In genomic region chr6:125742433-125743120, GRCh38 we compare ENCODE assay signal across 3 cellular contexts.
TF ChIP-seq lines count a peak whose summit lies in the region.

No MANE protein-coding gene starts in this region.

TF ChIP-seq in A549, 52 proteins besides CTCF, POLR2A, EP300 and RAD21:
- TF ChIP-seq FOSB (CRISPR knock-in tag; IDR thresholded peaks at IDR 0.05) (no peak), HMGXB4 (CRISPR knock-in tag; IDR thresholded peaks at IDR 0.05; ENCODE audit: borderline replicate concordance) (no peak), MYC (IDR thresholded peaks at IDR 0.05; ENCODE audit: borderline replicate concordance, low read length) (no peak), EHF (CRISPR knock-in tag; IDR thresholded peaks at IDR 0.05) (no peak), BCL3 (IDR thresholded peaks at IDR 0.05) (no peak), CEBPB (IDR thresholded peaks at IDR 0.05) (no peak), GATA3 (IDR thresholded peaks at IDR 0.05; ENCODE audit: borderline replicate concordance) (peak; percentile 46; the same call in 1 of the 2 replicates), REST (IDR thresholded peaks at IDR 0.05) (no peak)

TF ChIP-seq in HEK293, 187 proteins besides CTCF, POLR2A, EP300 and RAD21:
- no peak for TF ChIP-seq ZNF639 (tag by site-specific recombination; IDR thresholded peaks at IDR 0.05)
- TF ChIP-seq ZBTB6 (tag by site-specific recombination; IDR thresholded peaks at IDR 0.05), result no peak
- 0 out of 2 replicates have a peak, but pooled peaks have one; percentile 5 for TF ChIP-seq PRDM10 (tag by site-specific recombination; IDR thresholded peaks at IDR 0.05)
- no peak for TF ChIP-seq BCL11B (tag by site-specific recombination; IDR thresholded peaks at IDR 0.05; ENCODE audit: low read depth)
- no peak for TF ChIP-seq TRIM28 (IDR thresholded peaks at IDR 0.05; ENCODE audit: borderline replicate concordance, low read length)
- TF ChIP-seq ZNF2 (tag by site-specific recombination; IDR thresholded peaks at IDR 0.05), result no peak
- no peak for TF ChIP-seq ZNF211 (tag by site-specific recombination; IDR thresholded peaks at IDR 0.05; ENCODE audit: low read depth)
- no peak for TF ChIP-seq ZBTB7A (tag by site-specific recombination; IDR thresholded peaks at IDR 0.05; ENCODE audit: low read depth)
- peak; percentile 80 for TF ChIP-seq GLIS1 (tag by site-specific recombination; IDR thresholded peaks at IDR 0.05)
- peak; percentile 73; the same call in 1 of the 2 replicates for TF ChIP-seq OSR2 (tag by site-specific recombination; IDR thresholded peaks at IDR 0.05)
- peak; percentile 37; the same call in 1 of the 2 replicates for TF ChIP-seq OVOL3 (tag by site-specific recombination; IDR thresholded peaks at IDR 0.05)
- TF ChIP-seq ZNF843 (tag by site-specific recombination; IDR thresholded peaks at IDR 0.05), result peak; percentile 41; the same call in 1 of the 2 replicates
- 0 out of 2 replicates have a peak, but pooled peaks have one; percentile 34 for TF ChIP-seq ZNF580 (tag by site-specific recombination; IDR thresholded peaks at IDR 0.05)
- no peak for TF ChIP-seq YY2 (tag by site-specific recombination; IDR thresholded peaks at IDR 0.05)
- no peak for TF ChIP-seq HOXC10 (CRISPR knock-in tag; IDR thresholded peaks at IDR 0.05)
- peak; percentile 32; the same call in 1 of the 2 replicates for TF ChIP-seq ZBTB17 (tag by site-specific recombination; IDR thresholded peaks at IDR 0.05)
- TF ChIP-seq IKZF3 (tag by site-specific recombination; IDR thresholded peaks at IDR 0.05), result peak; percentile 49; the same call in 1 of the 2 replicates
- no peak for TF ChIP-seq EGR2 (tag by site-specific recombination; IDR thresholded peaks at IDR 0.05; ENCODE audit: low read depth)
- TF ChIP-seq ZNF560 (tag by site-specific recombination; IDR thresholded peaks at IDR 0.05; ENCODE audit: borderline replicate concordance), result no peak

TF ChIP-seq in K562, 482 proteins besides CTCF, POLR2A, EP300 and RAD21:
- TF ChIP-seq RREB1 (CRISPR knock-in tag; IDR thresholded peaks at IDR 0.05) (no peak), MXI1 (IDR thresholded peaks at IDR 0.05; ENCODE audit: low read depth, low read length) (no peak), SMARCA5 (IDR thresholded peaks at IDR 0.05) (no peak), SMAD3 (CRISPR knock-in tag; conservative IDR thresholded peaks at IDR 0.05) (no peak), SMARCE1 (IDR thresholded peaks at IDR 0.05) (peak; percentile 22; the same call in 1 of the 2 replicates), FOXA1 (IDR thresholded peaks at IDR 0.05; ENCODE audit: borderline replicate concordance) (peak; percentile 61; the same call in 1 of the 2 replicates), IRF2 (CRISPR knock-in tag; IDR thresholded peaks at IDR 0.05) (no peak), FOXM1 (IDR thresholded peaks at IDR 0.05; ENCODE audit: low read depth) (no peak; the same call in 1 of the 2 replicates), FOXM1 (CRISPR knock-in tag; IDR thresholded peaks at IDR 0.05; ENCODE audit: low read depth) (no peak), RBM25 (IDR thresholded peaks at IDR 0.05; ENCODE audit: low read depth, low read length, severe bottlenecking) (no peak), HES1 (IDR thresholded peaks at IDR 0.05; ENCODE audit: low read depth) (peak; percentile 58; the same call in 1 of the 2 replicates), ZNF668 (CRISPR knock-in tag; IDR thresholded peaks at IDR 0.05) (no peak), TBP (optimal IDR thresholded peaks at IDR 0.05; ENCODE audit: low read depth, low read length) (no peak), TAL1 (IDR thresholded peaks at IDR 0.05) (peak; percentile 36; the same call in 1 of the 2 replicates), ARID1B (IDR thresholded peaks at IDR 0.05) (peak; percentile 57; the same call in 1 of the 2 replicates), FOXA3 (CRISPR knock-in tag; conservative IDR thresholded peaks at IDR 0.05 in 1 of 2, IDR thresholded peaks at IDR 0.05 in 1 of 2) (peak in 1 of 2 experiments; percentile 94; a peak in 2 of 4 replicates), SOX6 (IDR thresholded peaks at IDR 0.05) (peak; percentile 50; the same call in 1 of the 2 replicates), TAF15 (IDR thresholded peaks at IDR 0.05; ENCODE audit: low read depth, low read length) (no peak)
